In genomic region chr13:102784501-102784900, GRCh38 we compare ENCODE assay signal across 16 cellular contexts. TPM values are rescaled to one million over a fixed set of nuclear protein-coding genes. Genes with fewer than 3 reads are reported as not detected.
DNase-seq lines count a peak whose midpoint lies in the region; ATAC-seq and TF ChIP-seq lines count a peak whose summit lies in the region.
"Had no signal": no experiment of that assay in that cellular context is flagged by ENCODE, and none has a peak within 500 bp of the region (broad histone marks: within the 10 kb centered on the region; RNA-seq: fewer than 3 reads in every experiment).

No MANE protein-coding gene starts in this region.

- intact Hi-C loops in activated CD4-positive, alpha-beta T cell treated with anti-CD3 and anti-CD28 coated beads, Interleukin-2, amount 10 ng/mL, durations not matched to agents 24 days and 14 days (cut with micrococcal nuclease): no loop called here
- intact Hi-C loops in left ventricle myocardium inferior (cut with micrococcal nuclease): no loop called here
- intact Hi-C loops in right lobe of liver (cut with DNase I): no loop called here

- H3K36me3 ChIP-seq in WERI-Rb-1 (peaks cover 81% of the 10 kb centered on the region), left ventricle myocardium inferior (peaks cover 22% of the 10 kb centered on the region), right lobe of liver (no peaks in the 10 kb centered on the region)

- no peak overlapping the region for H3K27ac Mint-ChIP-seq in activated CD4-positive, alpha-beta T cell treated with anti-CD3 and anti-CD28 coated beads, Interleukin-2, amount 10 ng/mL, durations not matched to agents 24 days and 14 days
- H3K27ac Mint-ChIP-seq: CD14-positive monocyte; CD8-positive, alpha-beta T cell had no signal

- no peak for TF ChIP-seq POLR2A in right lobe of liver (IDR thresholded peaks at IDR 0.05)

- H3K27me3 Mint-ChIP-seq in activated CD4-positive, alpha-beta T cell treated with anti-CD3 and anti-CD28 coated beads, Interleukin-2, amount 10 ng/mL, durations not matched to agents 24 days and 14 days: no peaks in the 10 kb centered on the region

- H3K9me3 Mint-ChIP-seq in activated CD4-positive, alpha-beta T cell treated with anti-CD3 and anti-CD28 coated beads, Interleukin-2, amount 10 ng/mL, durations not matched to agents 24 days and 14 days: peaks cover 13% of the 10 kb centered on the region
- H3K9me3 Mint-ChIP-seq: CD8-positive, alpha-beta T cell had no signal

- TF ChIP-seq CTCF in WERI-Rb-1 (IDR thresholded peaks at IDR 0.05; ENCODE audit: low read depth, low read length) (no peak), left ventricle myocardium inferior (IDR thresholded peaks at IDR 0.05; ENCODE audit: borderline replicate concordance) (no peak), right lobe of liver (IDR thresholded peaks at IDR 0.05) (no peak)

- H3K9me3 ChIP-seq in WERI-Rb-1 (ENCODE audit: severe bottlenecking): peaks cover 12% of the 10 kb centered on the region
- H3K9me3 ChIP-seq in left ventricle myocardium inferior (replicated peaks): no peaks in the 10 kb centered on the region
- H3K9me3 ChIP-seq in right lobe of liver: no peaks in the 10 kb centered on the region

- H3K27me3 ChIP-seq in WERI-Rb-1 (ENCODE audit: insufficient read depth, low read depth, severe bottlenecking) (no peaks in the 10 kb centered on the region), left ventricle myocardium inferior (ENCODE audit: low read depth) (no peaks in the 10 kb centered on the region), right lobe of liver (no peaks in the 10 kb centered on the region)

- H3K4me1 ChIP-seq in left ventricle myocardium inferior: peaks cover 15% of the 10 kb centered on the region
- peaks cover 0 to 19% (median 9%) of the 10 kb centered on the region in 4 donors for H3K4me1 ChIP-seq in right lobe of liver

- H3K27ac ChIP-seq in WERI-Rb-1: peak overlapping the region; percentile 11
- H3K27ac ChIP-seq in left ventricle myocardium inferior (replicated peaks): peak overlapping the region; percentile 81
- peak overlapping the region in 2 of 3 donors; percentile 33 to 67 for H3K27ac ChIP-seq in right lobe of liver
- H3K27ac ChIP-seq: 22Rv1, HL-60 had no signal

- H3K36me3 Mint-ChIP-seq in activated CD4-positive, alpha-beta T cell treated with anti-CD3 and anti-CD28 coated beads, Interleukin-2, amount 10 ng/mL, durations not matched to agents 24 days and 14 days (ENCODE audit: low read depth): peaks cover 66% of the 10 kb centered on the region
- H3K36me3 Mint-ChIP-seq: CD14-positive monocyte; CD8-positive, alpha-beta T cell had no signal

- peak; percentile 36 for DNase-seq in activated CD4-positive, alpha-beta T cell treated with anti-CD3 and anti-CD28 coated beads, Interleukin-2, amount 10 ng/mL, durations not matched to agents 24 days and 14 days
- no peak for DNase-seq in activated CD4-positive, alpha-beta T cell treated with anti-CD3 and anti-CD28 coated beads, Interleukin-2, amount 50 U/mL, for 1 hour
- DNase-seq in WERI-Rb-1 (no peak), left ventricle myocardium inferior (no peak), right lobe of liver (peak in 1 of 3 donors; percentile 60), LoVo (ENCODE audit: low spot score) (no peak), NCI-H1105 (lab: John Stamatoyannopoulos, UW) (no peak)
- DNase-seq: CD8-positive, alpha-beta T cell; COR-L47; DMS53; GF-D8 had no signal

- no peak overlapping the region for H3K4me3 Mint-ChIP-seq in activated CD4-positive, alpha-beta T cell treated with anti-CD3 and anti-CD28 coated beads, Interleukin-2, amount 10 ng/mL, durations not matched to agents 24 days and 14 days
- H3K4me3 Mint-ChIP-seq: CD14-positive monocyte; CD8-positive, alpha-beta T cell had no signal

- H3K4me3 ChIP-seq in WERI-Rb-1 (ENCODE audit: low read depth, low read length): no peak overlapping the region
- no peak overlapping the region for H3K4me3 ChIP-seq in left ventricle myocardium inferior
- no peak overlapping the region for H3K4me3 ChIP-seq in right lobe of liver

- 26% methylated on average over 3 of the region's 3 CpGs for WGBS in right lobe of liver (ENCODE audit: insufficient coverage, low coverage, low lambda C conversion rate, missing lambda C conversion rate)

- H3K4me1 Mint-ChIP-seq in activated CD4-positive, alpha-beta T cell treated with anti-CD3 and anti-CD28 coated beads, Interleukin-2, amount 10 ng/mL, durations not matched to agents 24 days and 14 days: peaks cover 15% of the 10 kb centered on the region

- peak; percentile 48 to 77 (median 74) for ATAC-seq in right lobe of liver
- no peak for ATAC-seq in GM18873 (IDR thresholded peaks at IDR 0.05; ENCODE audit: low FRiP score, unreplicated experiment)
- ATAC-seq: CD8-positive, alpha-beta T cell; HCT116 had no signal

RNA-seq across cellular contexts. Expression of gene TEX30, which starts 10.9 kb away (rescaled TPM):
- total RNA-seq in activated CD4-positive, alpha-beta T cell treated with anti-CD3 and anti-CD28 coated beads, Interleukin-2, amount 10 ng/mL, durations not matched to agents 24 days and 14 days: 55.4 and 65.6 TPM in 2 replicates
- total RNA-seq in left ventricle myocardium inferior (8.1 TPM), right lobe of liver (10 to 100 TPM in 5 of 6 experiments, 1 to 10 TPM in 1; 9.4 to 21.4 (median 14.7) TPM)

RNA-seq across cellular contexts. Expression of gene POGLUT2, which starts 14.3 kb away (rescaled TPM):
- total RNA-seq in activated CD4-positive, alpha-beta T cell treated with anti-CD3 and anti-CD28 coated beads, Interleukin-2, amount 10 ng/mL, durations not matched to agents 24 days and 14 days: 13.2 and 15.6 TPM in 2 replicates
- total RNA-seq in left ventricle myocardium inferior: 3.4 TPM
- 1 to 10 TPM; 3.8 to 7.7 (median 5.3) TPM for total RNA-seq in right lobe of liver

RNA-seq across cellular contexts. Expression of gene BIVM, which starts 14.4 kb away (rescaled TPM):
- total RNA-seq in activated CD4-positive, alpha-beta T cell treated with anti-CD3 and anti-CD28 coated beads, Interleukin-2, amount 10 ng/mL, durations not matched to agents 24 days and 14 days: 26.5 and 34.9 TPM in 2 replicates
- total RNA-seq in left ventricle myocardium inferior (37.5 TPM), right lobe of liver (10 to 100 TPM; 12.0 to 19.4 (median 16.8) TPM)

Comparison
In these comparisons a context has a peak if more than half of its experiments do, and no peak if none do; other contexts are left out.
1. H3K27ac ChIP-seq: peak in every context shown above with its lines; median percentile 81 in left ventricle myocardium inferior; 50 in right lobe of liver; 11 in WERI-Rb-1.